Comparison of ENCODE assay signal across 13 cellular contexts in the genomic region with DNA sequence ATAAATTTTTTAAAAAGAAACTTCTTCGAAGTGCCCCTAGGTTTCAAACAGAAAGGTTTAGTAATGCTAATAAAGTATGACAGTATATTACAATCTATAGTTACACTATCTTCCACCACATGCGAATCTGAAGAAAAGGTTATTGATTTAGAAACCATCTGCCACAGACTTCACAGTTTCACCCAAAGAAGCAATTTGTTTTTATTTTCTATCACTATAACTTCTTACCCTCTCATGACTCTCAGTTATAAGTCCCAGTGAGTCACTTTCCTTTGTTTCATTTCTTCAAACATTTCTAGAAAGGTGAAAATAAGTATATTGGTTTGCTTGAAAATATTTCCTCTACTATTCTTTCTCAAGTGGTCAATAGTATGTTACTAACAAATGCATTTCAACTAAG.
DNase-seq lines count a peak whose midpoint lies in the region; ATAC-seq and TF ChIP-seq lines count a peak whose summit lies in the region.
"Had no signal": no experiment of that assay in that cellular context is flagged by ENCODE, and none has a peak within 500 bp of the region (broad histone marks: within the 10 kb centered on the region; RNA-seq: fewer than 3 reads in every experiment).

No MANE protein-coding gene starts in this region.

- POLR2A ChIA-PET in activated CD4-positive, alpha-beta memory T cell treated with anti-CD3 and anti-CD28 coated beads, Interleukin-2, amount 10 ng/mL, durations not matched to agents 7 days and 5 days (lab: Charles Lee), result no interaction called here
- POLR2A ChIA-PET in OCI-LY7 (lab: Charles Lee), result interaction anchor here (0.9 kb wide), 1 partner anchor 84 kb away, joined by 3 read pairs; no protein-coding TSS in a partner anchor

- H3K4me1 Mint-ChIP-seq in activated CD4-positive, alpha-beta memory T cell treated with anti-CD3 and anti-CD28 coated beads, Interleukin-2, amount 10 ng/mL, durations not matched to agents 7 days and 5 days, result no peaks in the 10 kb centered on the region
- H3K4me1 Mint-ChIP-seq: central memory CD8-positive, alpha-beta T cell had no signal

- 87% methylated on average over 2 of the region's 2 CpGs for WGBS in esophagus muscularis mucosa

- H3K79me2 ChIP-seq in OCI-LY7 (ENCODE audit: insufficient read depth, low read depth, low read length), result no peaks in the 10 kb centered on the region

- peak; percentile 93 for ATAC-seq in GM18517 (IDR thresholded peaks at IDR 0.05; ENCODE audit: unreplicated experiment)
- ATAC-seq in GM19467 (IDR thresholded peaks at IDR 0.05; ENCODE audit: unreplicated experiment), result peak; percentile 88
- peak; percentile 85 for ATAC-seq in HG02884 (IDR thresholded peaks at IDR 0.05; ENCODE audit: unreplicated experiment)
- ATAC-seq in HG03469 (IDR thresholded peaks at IDR 0.05; ENCODE audit: unreplicated experiment), result peak; percentile 76
- no peak for ATAC-seq in left lung

- no peaks in the 10 kb centered on the region for H3K27me3 ChIP-seq in esophagus muscularis mucosa
- no peaks in the 10 kb centered on the region for H3K27me3 ChIP-seq in left lung

- H3K4me1 ChIP-seq in esophagus muscularis mucosa, result no peaks in the 10 kb centered on the region
- no peaks in the 10 kb centered on the region for H3K4me1 ChIP-seq in left lung
- no peaks in the 10 kb centered on the region for H3K4me1 ChIP-seq in OCI-LY7 (ENCODE audit: insufficient read depth, low read length, poor library complexity, severe bottlenecking)

- DNase-seq in esophagus muscularis mucosa (ENCODE audit: extremely low spot score) (no peak), left lung (no peak), OCI-LY7 (ENCODE audit: low spot score) (no peak)
- no peak for DNase-seq in activated CD4-positive, alpha-beta memory T cell treated with anti-CD3 and anti-CD28 coated beads, Interleukin-2, amount 10 ng/mL, durations not matched to agents 7 days and 5 days
- DNase-seq: WERI-Rb-1 had no signal

- intact Hi-C loops in esophagus muscularis mucosa (cut with DNase I) (no loop called here), left lung (cut with DNase I) (no loop called here), OCI-LY7 (cut with micrococcal nuclease; ENCODE audit: unreplicated experiment) (no loop called here)

- no TSS peak for BruUV-seq in OCI-LY7 (replicated peaks; lab: Mats Ljungman, UMichigan)

- no peaks in the 10 kb centered on the region for H3K36me3 Mint-ChIP-seq in activated CD4-positive, alpha-beta memory T cell treated with anti-CD3 and anti-CD28 coated beads, Interleukin-2, amount 10 ng/mL, durations not matched to agents 7 days and 5 days (ENCODE audit: low read depth)

- no peaks in the 10 kb centered on the region for H4K20me1 ChIP-seq in OCI-LY7 (ENCODE audit: insufficient read depth, low read length)

- H3K36me3 ChIP-seq in esophagus muscularis mucosa (no peaks in the 10 kb centered on the region), left lung (no peaks in the 10 kb centered on the region), OCI-LY7 (ENCODE audit: insufficient read depth, low read length) (no peaks in the 10 kb centered on the region)
- H3K36me3 ChIP-seq: thoracic aorta, WERI-Rb-1 had no signal

- TF ChIP-seq POLR2A in esophagus muscularis mucosa (IDR thresholded peaks at IDR 0.05; ENCODE audit: low read depth), result no peak

- H2AFZ ChIP-seq in OCI-LY7 (ENCODE audit: low read length), result no peak overlapping the region

- no peak overlapping the region for H3K27ac ChIP-seq in esophagus muscularis mucosa (replicated peaks in 1 of 4)
- H3K27ac ChIP-seq in left lung, result no peak overlapping the region
- no peak overlapping the region for H3K27ac ChIP-seq in OCI-LY7 (ENCODE audit: low read depth, low read length, poor library complexity, severe bottlenecking)
- H3K27ac ChIP-seq: RWPE1, thoracic aorta, WERI-Rb-1 had no signal

- H3K9me3 Mint-ChIP-seq in activated CD4-positive, alpha-beta memory T cell treated with anti-CD3 and anti-CD28 coated beads, Interleukin-2, amount 10 ng/mL, durations not matched to agents 7 days and 5 days, result no peaks in the 10 kb centered on the region
- H3K9me3 Mint-ChIP-seq: activated T-helper 2 cell treated with anti-CD3 and anti-CD28 coated beads, Interferon-gamma antibody, Interleukin-2, Interleukin-4, amounts not matched to agents 10 μg/mL and 5 μg/mL and 100 μg/mL, durations not matched to agents 14 hours and 24 hours and 36 hours; central memory CD8-positive, alpha-beta T cell had no signal

- no peak overlapping the region for H3K4me2 ChIP-seq in OCI-LY7 (ENCODE audit: low read length)

- H3K4me3 ChIP-seq in esophagus muscularis mucosa (no peak overlapping the region), left lung (no peak overlapping the region), OCI-LY7 (ENCODE audit: low read depth, low read length, poor library complexity, severe bottlenecking) (no peak overlapping the region)
- H3K4me3 ChIP-seq: thoracic aorta had no signal

- H3K9me3 ChIP-seq in esophagus muscularis mucosa (peaks cover 0 to 10% (median 3%) of the 10 kb centered on the region in 4 donors), left lung (no peaks in the 10 kb centered on the region), OCI-LY7 (ENCODE audit: low read length) (no peaks in the 10 kb centered on the region)
- H3K9me3 ChIP-seq: thoracic aorta had no signal

- CTCF ChIA-PET in activated CD4-positive, alpha-beta memory T cell treated with anti-CD3 and anti-CD28 coated beads, Interleukin-2, amount 10 ng/mL, durations not matched to agents 7 days and 5 days (lab: Charles Lee), result no interaction called here
- CTCF ChIA-PET in OCI-LY7 (lab: Charles Lee; ENCODE audit: unreplicated experiment), result no interaction called here

- TF ChIP-seq CTCF in esophagus muscularis mucosa (IDR thresholded peaks at IDR 0.05) (no peak), left lung (IDR thresholded peaks at IDR 0.05) (no peak), OCI-LY7 (conservative IDR thresholded peaks at IDR 0.05; ENCODE audit: low read length) (no peak)

- no peaks in the 10 kb centered on the region for H3K27me3 Mint-ChIP-seq in activated CD4-positive, alpha-beta memory T cell treated with anti-CD3 and anti-CD28 coated beads, Interleukin-2, amount 10 ng/mL, durations not matched to agents 7 days and 5 days
- H3K27me3 Mint-ChIP-seq: central memory CD8-positive, alpha-beta T cell had no signal

- H3K27ac Mint-ChIP-seq in activated CD4-positive, alpha-beta memory T cell treated with anti-CD3 and anti-CD28 coated beads, Interleukin-2, amount 10 ng/mL, durations not matched to agents 7 days and 5 days, result no peak overlapping the region
- H3K27ac Mint-ChIP-seq: activated T-helper 2 cell treated with anti-CD3 and anti-CD28 coated beads, Interferon-gamma antibody, Interleukin-2, Interleukin-4, amounts not matched to agents 10 μg/mL and 5 μg/mL and 100 μg/mL, durations not matched to agents 14 hours and 24 hours and 36 hours had no signal

- no peak overlapping the region for H3K4me3 Mint-ChIP-seq in activated CD4-positive, alpha-beta memory T cell treated with anti-CD3 and anti-CD28 coated beads, Interleukin-2, amount 10 ng/mL, durations not matched to agents 7 days and 5 days
- H3K4me3 Mint-ChIP-seq: central memory CD8-positive, alpha-beta T cell had no signal

- no peaks in the 10 kb centered on the region for H3K9me2 ChIP-seq in OCI-LY7 (ENCODE audit: insufficient read depth, low read length)

- TF ChIP-seq EP300 in esophagus muscularis mucosa (IDR thresholded peaks at IDR 0.05), result no peak
